8 cellular contexts compared by ENCODE assay signal in genomic region chrX:46686003-46686645, GRCh38.
DNase-seq lines count a peak whose midpoint lies in the region; ATAC-seq lines count a peak whose summit lies in the region.

No MANE protein-coding gene starts in this region.

- peaks cover 0 to 3% (median 2%) of the 10 kb centered on the region in 3 donors for H3K27me3 Mint-ChIP-seq in immature natural killer cell (ENCODE audit: low read depth in 3 of 3)

- DNase-seq in DMS 273 (lab: John Stamatoyannopoulos, UW; ENCODE audit: unreplicated experiment) (peak; percentile 66), DMS 273 treated with DMSO at 0.1 percent for 48 hours (lab: John Stamatoyannopoulos, UW) (no peak), GM23248 (peak; percentile 56), OCI-M1 (lab: John Stamatoyannopoulos, UW) (peak; percentile 55), adipocyte (ENCODE audit: low read depth) (peak; percentile 65), immature natural killer cell (peak; percentile 30 to 47 (median 45))
- peak; percentile 6 for DNase-seq in stimulated activated CD8-positive, alpha-beta memory T cell treated with anti-CD3 and anti-CD28 coated beads, Interleukin-15, amount 100 ng/mL, for 1 hour (ENCODE audit: low read depth)

- WGBS in GM23248 (ENCODE audit: low coverage in 1 of 2, low lambda C conversion rate in 2 of 2, missing lambda C conversion rate in 2 of 2), 2 experiments: 2 to 6% methylated on average over 5 of the region's 5 CpGs

- no peak for ATAC-seq in HG03139 (IDR thresholded peaks at IDR 0.05; ENCODE audit: unreplicated experiment)

- H3K4me1 Mint-ChIP-seq in immature natural killer cell: no peaks in the 10 kb centered on the region

- H3K4me3 ChIP-seq in GM23248: no peak overlapping the region
- H3K4me3 ChIP-seq in adipocyte (ENCODE audit: low read length): no peak overlapping the region

- H3K79me2 ChIP-seq in GM23248 (ENCODE audit: insufficient read depth): peaks cover 57% of the 10 kb centered on the region

- H3K9me2 ChIP-seq in GM23248 (ENCODE audit: insufficient read depth): no peaks in the 10 kb centered on the region

- H3K9me3 Mint-ChIP-seq in immature natural killer cell: no peaks in the 10 kb centered on the region

- in situ Hi-C loops in GM23248 (cut with MboI): no loop called here

- H3K27me3 ChIP-seq in GM23248 (replicated peaks; ENCODE audit: insufficient read depth): no peaks in the 10 kb centered on the region
- no peaks in the 10 kb centered on the region for H3K27me3 ChIP-seq in adipocyte (replicated peaks; ENCODE audit: control insufficient read depth, insufficient read depth, low read length)

- peak overlapping the region; percentile 21 for H3K4me2 ChIP-seq in GM23248 (ENCODE audit: unreplicated experiment)

- no peaks in the 10 kb centered on the region for H4K20me1 ChIP-seq in GM23248 (ENCODE audit: insufficient read depth)

- H2AFZ ChIP-seq in GM23248: no peak overlapping the region

- H3K36me3 Mint-ChIP-seq in immature natural killer cell: no peaks in the 10 kb centered on the region

- H3K9me3 ChIP-seq in GM23248 (ENCODE audit: low read depth) (no peaks in the 10 kb centered on the region), adipocyte (ENCODE audit: control insufficient read depth, low read length) (no peaks in the 10 kb centered on the region)

- H3K4me3 Mint-ChIP-seq in immature natural killer cell: no peak overlapping the region

- no peaks in the 10 kb centered on the region for H3K36me3 ChIP-seq in GM23248 (ENCODE audit: low read depth)
- H3K36me3 ChIP-seq in adipocyte (ENCODE audit: control insufficient read depth, insufficient read depth, low read length, severe bottlenecking): no peaks in the 10 kb centered on the region

- H3K9ac ChIP-seq in GM23248: no peak overlapping the region
- no peak overlapping the region for H3K9ac ChIP-seq in adipocyte (ENCODE audit: low read length)

- H3K27ac ChIP-seq in GM23248: no peak overlapping the region

- H3K4me1 ChIP-seq in GM23248 (ENCODE audit: insufficient read depth) (peaks cover 15% of the 10 kb centered on the region; the same call in 1 of the 2 replicates), adipocyte (ENCODE audit: control insufficient read depth, insufficient read depth, low read length) (no peaks in the 10 kb centered on the region)

- H3K27ac Mint-ChIP-seq in immature natural killer cell: no peak overlapping the region

- no peaks in the 10 kb centered on the region for H3F3A ChIP-seq in GM23248 (ENCODE audit: insufficient read depth)
